17 cellular contexts compared by ENCODE assay signal in the genomic region with DNA sequence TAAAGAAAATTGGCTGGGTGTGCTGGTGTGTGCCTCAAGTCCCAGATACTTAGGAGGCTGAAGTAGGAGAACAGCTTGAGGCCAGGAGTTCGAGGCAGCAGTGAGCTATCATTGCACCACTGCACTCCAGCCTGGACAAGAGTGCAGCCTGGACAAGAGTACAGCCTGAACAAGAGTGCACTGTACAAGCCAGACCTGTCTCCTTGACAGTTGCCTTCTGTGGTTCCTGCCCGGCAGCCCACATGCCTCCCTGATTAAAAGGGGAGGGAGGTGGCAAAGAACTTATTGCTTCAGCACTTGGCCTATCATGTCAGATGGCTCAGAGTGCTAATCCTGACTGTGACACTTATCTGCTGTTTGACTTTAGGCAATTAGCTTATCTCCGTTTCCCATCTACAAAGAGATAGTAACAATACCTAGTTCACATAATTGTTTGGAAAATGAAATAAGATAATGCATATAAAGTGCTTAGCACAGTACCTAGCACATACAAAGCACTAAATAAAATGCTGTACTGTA.
"Had no signal": no experiment of that assay in that cellular context is flagged by ENCODE, and none has a peak within 500 bp of the region (broad histone marks: within the 10 kb centered on the region; RNA-seq: fewer than 3 reads in every experiment).

No MANE protein-coding gene starts in this region.

- H3K27me3 ChIP-seq: brain microvascular endothelial cell, gastrocnemius medialis had no signal

- H3K9me3 ChIP-seq: gastrocnemius medialis had no signal

- H3K27ac ChIP-seq: brain microvascular endothelial cell, coronary artery, gastrocnemius medialis had no signal

- DNase-seq: activated CD4-positive, alpha-beta memory T cell treated with anti-CD3 and anti-CD28 coated beads, Interleukin-2, amount 10 ng/mL, durations not matched to agents 7 days and 5 days; activated CD4-positive, alpha-beta T cell treated with anti-CD3 and anti-CD28 coated beads for 48 hours; activated CD4-positive, CD25-positive, alpha-beta regulatory T cell; activated CD8-positive, alpha-beta memory T cell treated with anti-CD3 and anti-CD28 coated beads, Interleukin-2, amount 10 ng/mL, durations not matched to agents 7 days and 5 days; activated naive CD4-positive, alpha-beta T cell treated with anti-CD3 and anti-CD28 coated beads for 36 hours; activated naive CD8-positive, alpha-beta T cell treated with anti-CD3 and anti-CD28 coated beads, Interleukin-2, amount 50 U/mL, for 24 hours; activated T-cell treated with anti-CD3 and anti-CD28 coated beads, Interleukin-2, amount 50 U/mL, for 1 hour; aorta; brain microvascular endothelial cell; gastrocnemius medialis; head of caudate nucleus; nucleus accumbens; stimulated activated naive B cell treated with anti-CD40 and anti-IgM and Interleukin-4, amounts not matched to agents 10 μg/mL and 1 μg/mL and 100 μg/mL, for 72 hours had no signal

- ATAC-seq: activated CD8-positive, alpha-beta memory T cell treated with anti-CD3 and anti-CD28 coated beads, Interleukin-2, amount 10 ng/mL, durations not matched to agents 7 days and 5 days; activated naive CD8-positive, alpha-beta T cell treated with anti-CD3 and anti-CD28 coated beads, Interleukin-2, amount 50 U/mL, for 24 hours; gastrocnemius medialis; stimulated activated naive B cell treated with anti-CD40 and anti-IgM and Interleukin-4, amounts not matched to agents 10 μg/mL and 1 μg/mL and 100 μg/mL, for 72 hours had no signal

- H3K27me3 Mint-ChIP-seq: activated CD4-positive, alpha-beta memory T cell treated with anti-CD3 and anti-CD28 coated beads, Interleukin-2, amount 10 ng/mL, durations not matched to agents 7 days and 5 days; activated CD8-positive, alpha-beta memory T cell treated with anti-CD3 and anti-CD28 coated beads, Interleukin-2, amount 10 ng/mL, durations not matched to agents 7 days and 5 days; activated naive CD8-positive, alpha-beta T cell treated with anti-CD3 and anti-CD28 coated beads, Interleukin-2, amount 50 U/mL, for 24 hours; memory B cell; stimulated activated naive B cell treated with anti-CD40 and anti-IgM and Interleukin-4, amounts not matched to agents 10 μg/mL and 1 μg/mL and 100 μg/mL, for 72 hours had no signal

- H3K9me3 Mint-ChIP-seq: activated CD4-positive, alpha-beta memory T cell treated with anti-CD3 and anti-CD28 coated beads, Interleukin-2, amount 10 ng/mL, durations not matched to agents 7 days and 5 days; activated naive CD4-positive, alpha-beta T cell treated with anti-CD3 and anti-CD28 coated beads for 36 hours; activated naive CD8-positive, alpha-beta T cell treated with anti-CD3 and anti-CD28 coated beads, Interleukin-2, amount 50 U/mL, for 24 hours; memory B cell; nephron; stimulated activated naive B cell treated with anti-CD40 and anti-IgM and Interleukin-4, amounts not matched to agents 10 μg/mL and 1 μg/mL and 100 μg/mL, for 72 hours had no signal

- H3K27ac Mint-ChIP-seq: activated CD4-positive, alpha-beta memory T cell treated with anti-CD3 and anti-CD28 coated beads, Interleukin-2, amount 10 ng/mL, durations not matched to agents 7 days and 5 days; activated CD8-positive, alpha-beta memory T cell treated with anti-CD3 and anti-CD28 coated beads, Interleukin-2, amount 10 ng/mL, durations not matched to agents 7 days and 5 days; activated naive CD4-positive, alpha-beta T cell treated with anti-CD3 and anti-CD28 coated beads for 36 hours; activated naive CD8-positive, alpha-beta T cell treated with anti-CD3 and anti-CD28 coated beads, Interleukin-2, amount 50 U/mL, for 24 hours; memory B cell; nephron; stimulated activated naive B cell treated with anti-CD40 and anti-IgM and Interleukin-4, amounts not matched to agents 10 μg/mL and 1 μg/mL and 100 μg/mL, for 72 hours had no signal

- H3K36me3 ChIP-seq: brain microvascular endothelial cell, gastrocnemius medialis had no signal

- FAIRE-seq: endometrium had no signal

- H3K4me1 Mint-ChIP-seq: activated CD4-positive, alpha-beta memory T cell treated with anti-CD3 and anti-CD28 coated beads, Interleukin-2, amount 10 ng/mL, durations not matched to agents 7 days and 5 days; activated naive CD8-positive, alpha-beta T cell treated with anti-CD3 and anti-CD28 coated beads, Interleukin-2, amount 50 U/mL, for 24 hours; memory B cell had no signal

- H3K4me3 ChIP-seq: coronary artery, gastrocnemius medialis had no signal

- H3K4me3 Mint-ChIP-seq: activated CD4-positive, alpha-beta memory T cell treated with anti-CD3 and anti-CD28 coated beads, Interleukin-2, amount 10 ng/mL, durations not matched to agents 7 days and 5 days; activated CD8-positive, alpha-beta memory T cell treated with anti-CD3 and anti-CD28 coated beads, Interleukin-2, amount 10 ng/mL, durations not matched to agents 7 days and 5 days; activated naive CD4-positive, alpha-beta T cell treated with anti-CD3 and anti-CD28 coated beads for 36 hours; activated naive CD8-positive, alpha-beta T cell treated with anti-CD3 and anti-CD28 coated beads, Interleukin-2, amount 50 U/mL, for 24 hours; memory B cell; nephron; stimulated activated naive B cell treated with anti-CD40 and anti-IgM and Interleukin-4, amounts not matched to agents 10 μg/mL and 1 μg/mL and 100 μg/mL, for 72 hours had no signal

- H3K4me1 ChIP-seq: gastrocnemius medialis had no signal
